ENCODE assay signal across 18 cellular contexts in the genomic region with DNA sequence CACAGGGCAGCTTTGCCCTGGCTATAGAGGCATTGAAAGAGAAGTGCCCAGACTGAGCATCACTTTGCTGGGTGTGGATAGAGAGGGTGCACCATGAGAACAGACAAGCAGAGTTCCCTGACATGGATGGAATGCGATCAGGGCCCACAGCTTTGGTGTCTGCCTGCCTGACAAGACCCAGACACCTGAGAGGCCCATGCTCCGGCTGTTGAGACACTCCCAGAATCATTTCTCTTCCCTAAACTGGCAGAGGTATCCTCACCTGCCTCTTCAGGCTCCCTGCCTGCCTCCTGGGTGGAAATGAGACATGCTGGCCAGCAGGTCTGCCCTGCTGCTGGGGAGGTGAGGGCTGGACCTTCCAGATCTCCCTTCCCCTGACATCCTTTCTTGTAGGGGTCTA.
"Had no signal": no experiment of that assay in that cellular context is flagged by ENCODE, and none has a peak within 500 bp of the region (broad histone marks: within the 10 kb centered on the region; RNA-seq: fewer than 3 reads in every experiment).

No MANE protein-coding gene starts in this region.

- H3K4me1 Mint-ChIP-seq: neural crest cell had no signal

- H3K27ac Mint-ChIP-seq: endodermal cell had no signal

- H3K9me3 ChIP-seq: ovary, suprapubic skin, thyroid gland, upper lobe of left lung had no signal

- DNase-seq: dermis blood vessel endothelial cell; effector CD4-positive, alpha-beta T cell; endodermal cell; foreskin keratinocyte; head of caudate nucleus; kidney glomerular epithelial cell; mammary epithelial cell; naive thymus-derived CD4-positive, alpha-beta T cell; small intestine; stimulated activated CD4-positive, alpha-beta T cell treated with anti-CD3 and anti-CD28 coated beads, Interleukin-2, amount 100 ng/mL, for 48 hours; stimulated activated naive CD8-positive, alpha-beta T cell treated with anti-CD3 and anti-CD28 coated beads, Interleukin-15, Interleukin-2, amounts not matched to agents 100 U/mL and 50 U/mL, for 24 hours; thyroid gland; upper lobe of left lung had no signal

- H3K9me3 Mint-ChIP-seq: endodermal cell; naive thymus-derived CD4-positive, alpha-beta T cell; neural crest cell had no signal

- H2AFZ ChIP-seq: hepatocyte had no signal

- H3K36me3 ChIP-seq: ovary had no signal

- H3K4me2 ChIP-seq: hepatocyte had no signal

- H3K4me3 Mint-ChIP-seq: endodermal cell; naive thymus-derived CD4-positive, alpha-beta T cell; neural crest cell had no signal

- H3K27me3 Mint-ChIP-seq: naive thymus-derived CD4-positive, alpha-beta T cell had no signal

- ATAC-seq: foreskin keratinocyte; naive thymus-derived CD4-positive, alpha-beta T cell; right cardiac atrium; stimulated activated naive CD8-positive, alpha-beta T cell treated with anti-CD3 and anti-CD28 coated beads, Interleukin-15, Interleukin-2, amounts not matched to agents 100 U/mL and 50 U/mL, for 24 hours had no signal

- H3K4me3 ChIP-seq: hepatocyte, ovary, suprapubic skin, thyroid gland, upper lobe of left lung had no signal

- H3K27me3 ChIP-seq: foreskin keratinocyte, hepatocyte, ovary, suprapubic skin, thyroid gland, upper lobe of left lung had no signal

- H3K27ac ChIP-seq: foreskin keratinocyte, hepatocyte, ovary, suprapubic skin, thyroid gland, upper lobe of left lung had no signal
